In genomic region chr2:10078704-10079191, GRCh38 we compare ENCODE assay signal across 8 cellular contexts. TPM values are rescaled to one million over a fixed set of nuclear protein-coding genes. Genes with fewer than 3 reads are reported as not detected.
A peak's percentile ranks its signal among the peaks of the same experiment; 100 is the strongest.
DNase-seq lines count a peak whose midpoint lies in the region; ATAC-seq and TF ChIP-seq lines count a peak whose summit lies in the region.

No MANE protein-coding gene starts in this region.

- H3K4me1 Mint-ChIP-seq in GM23338, result peaks cover 28% of the 10 kb centered on the region
- peaks cover 14 to 17% of the 10 kb centered on the region in 2 donors for H3K4me1 Mint-ChIP-seq in immature natural killer cell
- H3K4me1 Mint-ChIP-seq in stimulated activated memory B cell treated with anti-CD40 and anti-IgM and Interleukin-4, amounts not matched to agents 10 μg/mL and 1 μg/mL and 100 μg/mL, for 72 hours, result peaks cover 28% of the 10 kb centered on the region

- peak overlapping the region; percentile 72 for H3K4me3 Mint-ChIP-seq in GM23338
- peak overlapping the region; percentile 7 to 85 (median 81) for H3K4me3 Mint-ChIP-seq in immature natural killer cell
- H3K4me3 Mint-ChIP-seq in stimulated activated memory B cell treated with anti-CD40 and anti-IgM and Interleukin-4, amounts not matched to agents 10 μg/mL and 1 μg/mL and 100 μg/mL, for 72 hours, result peak overlapping the region; percentile 68

- H3K27me3 ChIP-seq in GM23338 (ENCODE audit: insufficient read depth), result peaks cover 47% of the 10 kb centered on the region
- no peaks in the 10 kb centered on the region for H3K27me3 ChIP-seq in ascending aorta

- DNase-seq in GM23338 (ENCODE audit: low spot score) (no peak), ascending aorta (ENCODE audit: low spot score in 2 of 2) (no peak), immature natural killer cell (no peak), foreskin melanocyte (no peak), globus pallidus (ENCODE audit: low spot score) (no peak), NCI-H82 treated with DMSO at 0.1 percent for 48 hours (lab: John Stamatoyannopoulos, UW; ENCODE audit: unreplicated experiment) (no peak)

- H4K20me1 ChIP-seq in GM23338 (replicated peaks; ENCODE audit: insufficient read depth), result no peaks in the 10 kb centered on the region

- ATAC-seq in GM23338 (peak; percentile 35), GM21526 (IDR thresholded peaks at IDR 0.05; ENCODE audit: low FRiP score, unreplicated experiment) (no peak)
- ATAC-seq in stimulated activated memory B cell treated with anti-CD40 and anti-IgM and Interleukin-4, amounts not matched to agents 10 μg/mL and 1 μg/mL and 100 μg/mL, for 72 hours, result no peak

- 0 out of 2 replicates have a peak, but pooled peaks cover 6% of the 10 kb centered on the region for H3F3A ChIP-seq in GM23338 (replicated peaks; ENCODE audit: low read depth)

- intact Hi-C loops in ascending aorta (cut with DNase I), result no loop called here

- TF ChIP-seq CTCF in GM23338 (conservative IDR thresholded peaks at IDR 0.05; ENCODE audit: low read depth in 2 of 2) (no peak), ascending aorta (IDR thresholded peaks at IDR 0.05) (no peak)

- H3K9me2 ChIP-seq in GM23338 (ENCODE audit: insufficient read depth), result no peaks in the 10 kb centered on the region

- H3K9me3 Mint-ChIP-seq in GM23338 (no peaks in the 10 kb centered on the region), immature natural killer cell (no peaks in the 10 kb centered on the region)
- no peaks in the 10 kb centered on the region for H3K9me3 Mint-ChIP-seq in stimulated activated memory B cell treated with anti-CD40 and anti-IgM and Interleukin-4, amounts not matched to agents 10 μg/mL and 1 μg/mL and 100 μg/mL, for 72 hours

- H3K36me3 Mint-ChIP-seq in GM23338 (ENCODE audit: low read depth) (no peaks in the 10 kb centered on the region; the same call in 2 of the 3 replicates), immature natural killer cell (peaks cover 0 to 5% (median 0%) of the 10 kb centered on the region in 3 donors)
- no peaks in the 10 kb centered on the region for H3K36me3 Mint-ChIP-seq in stimulated activated memory B cell treated with anti-CD40 and anti-IgM and Interleukin-4, amounts not matched to agents 10 μg/mL and 1 μg/mL and 100 μg/mL, for 72 hours

- H3K36me3 ChIP-seq in GM23338 (ENCODE audit: insufficient read depth) (no peaks in the 10 kb centered on the region), ascending aorta (no peaks in the 10 kb centered on the region)

- H3K79me2 ChIP-seq in GM23338 (replicated peaks; ENCODE audit: insufficient read depth), result no peaks in the 10 kb centered on the region

- H3K4me3 ChIP-seq in GM23338, result peak overlapping the region; percentile 65
- peak overlapping the region; percentile 84 to 95 for H3K4me3 ChIP-seq in ascending aorta

- H3K4me2 ChIP-seq in GM23338, result peak overlapping the region; percentile 94

- H3K27ac ChIP-seq in GM23338 (ENCODE audit: low read depth) (no peak overlapping the region), ascending aorta (peak overlapping the region; percentile 85 to 98)

- H3K27ac Mint-ChIP-seq in GM23338, result no peak overlapping the region
- H3K27ac Mint-ChIP-seq in immature natural killer cell, result peak overlapping the region in 1 of 6 donors; percentile 65
- peak overlapping the region; percentile 64 for H3K27ac Mint-ChIP-seq in stimulated activated memory B cell treated with anti-CD40 and anti-IgM and Interleukin-4, amounts not matched to agents 10 μg/mL and 1 μg/mL and 100 μg/mL, for 72 hours

- H3K27me3 Mint-ChIP-seq in GM23338 (ENCODE audit: insufficient read depth, low read depth, poor library complexity) (peaks cover 37% of the 10 kb centered on the region), immature natural killer cell (ENCODE audit: low read depth in 3 of 3) (peaks cover 18 to 38% (median 33%) of the 10 kb centered on the region in 3 donors)
- H3K27me3 Mint-ChIP-seq in stimulated activated memory B cell treated with anti-CD40 and anti-IgM and Interleukin-4, amounts not matched to agents 10 μg/mL and 1 μg/mL and 100 μg/mL, for 72 hours, result peaks cover 83% of the 10 kb centered on the region

- H3K4me1 ChIP-seq in GM23338 (ENCODE audit: insufficient read depth) (peaks cover 13% of the 10 kb centered on the region), ascending aorta (peaks cover 0 to 10% of the 10 kb centered on the region in 2 donors)

- H2AFZ ChIP-seq in GM23338, result peak overlapping the region; percentile 89

- H3K9me3 ChIP-seq in ascending aorta, result no peaks in the 10 kb centered on the region

TF ChIP-seq in GM23338, 12 proteins besides CTCF, POLR2A, EP300 and RAD21 (continues in another document):
- TF ChIP-seq STAT1 (IDR thresholded peaks at IDR 0.05; ENCODE audit: unreplicated experiment) (no peak), ETS1 (IDR thresholded peaks at IDR 0.05) (no peak), EZH2 (IDR thresholded peaks at IDR 0.05; ENCODE audit: low read depth, unreplicated experiment) (no peak), NANOG (IDR thresholded peaks at IDR 0.05; ENCODE audit: borderline replicate concordance) (no peak), CREB1 (CRISPR knock-in tag; IDR thresholded peaks at IDR 0.05; ENCODE audit: low read depth) (no peak), ZNF114 (CRISPR knock-in tag; IDR thresholded peaks at IDR 0.05) (no peak), EZH2phosphoT487 (IDR thresholded peaks at IDR 0.05; ENCODE audit: unreplicated experiment) (no peak)

RNA-seq across cellular contexts. Expression of gene CYS1, which starts 1.5 kb away (rescaled TPM):
- 0.04 and 0.31 TPM in 2 replicates for total RNA-seq in GM23338 (2014; rRNA removed; shearing (Covaris generic))
- 0.30 and 0.32 TPM in 2 replicates for polyA plus RNA-seq in GM23338 (2016; fragmentation: Nextera tagmentation; extraction: Ambion mirVana)
- total RNA-seq in ascending aorta, result 13.8 TPM
- polyA plus RNA-seq in immature natural killer cell, result not detected

RNA-seq across cellular contexts. Expression of gene KLF11, which starts 35.4 kb away (rescaled TPM):
- total RNA-seq in GM23338 (2014; rRNA removed; shearing (Covaris generic)), result 5.1 and 5.6 TPM in 2 replicates
- polyA plus RNA-seq in GM23338 (2016; fragmentation: Nextera tagmentation; extraction: Ambion mirVana), result 1.4 and 1.6 TPM in 2 replicates
- total RNA-seq in ascending aorta, result 37.6 TPM
- 10 to 100 TPM; 10.5 to 18.8 (median 11.7) TPM for polyA plus RNA-seq in immature natural killer cell

RNA-seq across cellular contexts. Expression of gene RRM2, which starts 43.8 kb away (rescaled TPM):
- total RNA-seq in GM23338 (2014; rRNA removed; shearing (Covaris generic)), result 118 and 119 TPM in 2 replicates
- 84.3 and 108 TPM in 2 replicates for polyA plus RNA-seq in GM23338 (2016; fragmentation: Nextera tagmentation; extraction: Ambion mirVana)
- total RNA-seq in ascending aorta, result not detected
- 10 to 100 TPM in 1 of 3 donors, 1 to 10 TPM in 2; 4.9 to 11.3 (median 9.8) TPM for polyA plus RNA-seq in immature natural killer cell

Comparison
In these comparisons a context has a peak if more than half of its experiments do, and no peak if none do; other contexts are left out.
1. RNA of gene CYS1, which starts 1.5 kb away (total RNA-seq): 13.8 TPM in ascending aorta (single experiment); 0.04 to 0.31 TPM in GM23338; every median in the first group is over 10 times any median in the second.
2. RNA of gene RRM2, which starts 43.8 kb away (total RNA-seq): 118 to 119 TPM in GM23338; not detected in ascending aorta (single experiment); every median in the first group is over 100 times any median in the second.
3. Peak in every context shown above with its lines, with median percentiles within 50 percentile points of each other: H3K4me3 Mint-ChIP-seq.